In genomic region chr3:8713901-8714759, GRCh38 we compare ENCODE assay signal across 11 cellular contexts. TPM values are rescaled to one million over a fixed set of nuclear protein-coding genes. Genes with fewer than 3 reads are reported as not detected.
DNase-seq lines count a peak whose midpoint lies in the region; ATAC-seq and TF ChIP-seq lines count a peak whose summit lies in the region.
"Had no signal": no experiment of that assay in that cellular context is flagged by ENCODE, and none has a peak within 500 bp of the region (broad histone marks: within the 10 kb centered on the region; RNA-seq: fewer than 3 reads in every experiment).

No MANE protein-coding gene starts in this region.

- no peaks in the 10 kb centered on the region for H3F3A ChIP-seq in GM23338 (replicated peaks; ENCODE audit: low read depth)
- no peaks in the 10 kb centered on the region for H3F3A ChIP-seq in PC-3 (ENCODE audit: low read length, unreplicated experiment)

- TF ChIP-seq CTCF in GM23338 (conservative IDR thresholded peaks at IDR 0.05; ENCODE audit: low read depth in 2 of 2): peak; percentile 72 to 73
- peak; percentile 32; the same call in 1 of the 2 replicates for TF ChIP-seq CTCF in PC-3 (conservative IDR thresholded peaks at IDR 0.05; ENCODE audit: low read depth, low read length)

- H2AFZ ChIP-seq in GM23338: no peak overlapping the region
- no peak overlapping the region for H2AFZ ChIP-seq in PC-3 (ENCODE audit: low read length)

- H3K9ac ChIP-seq in PC-3 (ENCODE audit: low read length): no peak overlapping the region

- H3K4me1 ChIP-seq in GM23338 (ENCODE audit: insufficient read depth) (no peaks in the 10 kb centered on the region; the same call in 1 of the 2 replicates), PC-3 (ENCODE audit: insufficient read depth, low read length) (peaks cover 14% of the 10 kb centered on the region)

- POLR2A ChIA-PET in PC-3 (lab: Charles Lee; ENCODE audit: unreplicated experiment) (no interaction called here), T-cell (lab: Charles Lee) (no interaction called here)

- peak; percentile 37 for DNase-seq in GM03348 (ENCODE audit: low spot score)
- peak; percentile 80 for DNase-seq in GM23338 (ENCODE audit: low spot score)
- no peak for DNase-seq in PC-3
- peak; percentile 23 for DNase-seq in iris pigment epithelial cell (ENCODE audit: low read depth)
- no peak for DNase-seq in natural killer cell treated with Interleukin-12 subunit alpha and Interleukin-12 subunit beta and Interleukin-15 and Interleukin-18, amount 100 ng/mL, for 72 hours (ENCODE audit: low spot score)
- no peak for DNase-seq in T-cell
- DNase-seq: activated T-cell treated with anti-CD3 and anti-CD28 coated beads, Interleukin-2, amount 50 U/mL, for 72 hours; NCI-H446 had no signal

- CTCF ChIA-PET in PC-3 (lab: Charles Lee): interaction anchor here (0.6 kb wide), 1 partner anchor 27 kb away, joined by 3 read pairs; no protein-coding TSS in a partner anchor
- CTCF ChIA-PET in T-cell (lab: Charles Lee): no interaction called here

- no peak overlapping the region for H3K27ac Mint-ChIP-seq in GM23338
- H3K27ac Mint-ChIP-seq in natural killer cell treated with Interleukin-12 subunit alpha and Interleukin-12 subunit beta and Interleukin-15 and Interleukin-18, amount 100 ng/mL, for 72 hours: no peak overlapping the region
- H3K27ac Mint-ChIP-seq in T-cell: no peak overlapping the region
- H3K27ac Mint-ChIP-seq: activated T-cell treated with anti-CD3 and anti-CD28 coated beads, Interleukin-2, amount 50 U/mL, for 72 hours had no signal

- BruUV-seq in PC-3 (replicated peaks; lab: Mats Ljungman, UMichigan): no TSS peak

- H3K27me3 ChIP-seq in GM23338 (ENCODE audit: insufficient read depth) (peaks cover 66% of the 10 kb centered on the region), PC-3 (ENCODE audit: low read length) (no peaks in the 10 kb centered on the region)

- H3K9me3 Mint-ChIP-seq in GM23338: peaks cover 25% of the 10 kb centered on the region
- H3K9me3 Mint-ChIP-seq in natural killer cell treated with Interleukin-12 subunit alpha and Interleukin-12 subunit beta and Interleukin-15 and Interleukin-18, amount 100 ng/mL, for 72 hours: no peaks in the 10 kb centered on the region
- H3K9me3 Mint-ChIP-seq in T-cell: no peaks in the 10 kb centered on the region

- peaks cover 11% of the 10 kb centered on the region; the same call in 2 of the 3 replicates for H3K4me1 Mint-ChIP-seq in GM23338
- H3K4me1 Mint-ChIP-seq in natural killer cell treated with Interleukin-12 subunit alpha and Interleukin-12 subunit beta and Interleukin-15 and Interleukin-18, amount 100 ng/mL, for 72 hours (ENCODE audit: low read depth in 2 of 2): no peaks in the 10 kb centered on the region
- H3K4me1 Mint-ChIP-seq in T-cell: no peaks in the 10 kb centered on the region

- H3K4me3 ChIP-seq in GM23338 (no peak overlapping the region), PC-3 (ENCODE audit: low read length) (no peak overlapping the region)

- H3K36me3 Mint-ChIP-seq in GM23338 (ENCODE audit: low read depth): peaks cover 13% of the 10 kb centered on the region
- no peaks in the 10 kb centered on the region for H3K36me3 Mint-ChIP-seq in natural killer cell treated with Interleukin-12 subunit alpha and Interleukin-12 subunit beta and Interleukin-15 and Interleukin-18, amount 100 ng/mL, for 72 hours
- H3K36me3 Mint-ChIP-seq in T-cell: no peaks in the 10 kb centered on the region

- no peak overlapping the region for H3K4me2 ChIP-seq in GM23338
- no peak overlapping the region for H3K4me2 ChIP-seq in PC-3 (ENCODE audit: low read length)

- H3K27ac ChIP-seq in GM23338 (ENCODE audit: low read depth) (no peak overlapping the region), PC-3 (ENCODE audit: low read length) (no peak overlapping the region)

- H3K4me3 Mint-ChIP-seq in GM23338 (no peak overlapping the region), T-cell (no peak overlapping the region)
- no peak overlapping the region for H3K4me3 Mint-ChIP-seq in natural killer cell treated with Interleukin-12 subunit alpha and Interleukin-12 subunit beta and Interleukin-15 and Interleukin-18, amount 100 ng/mL, for 72 hours
- H3K4me3 Mint-ChIP-seq: activated T-cell treated with anti-CD3 and anti-CD28 coated beads, Interleukin-2, amount 50 U/mL, for 72 hours had no signal

- H3K27me3 Mint-ChIP-seq in GM23338 (ENCODE audit: insufficient read depth, low read depth, poor library complexity): peaks cover 83% of the 10 kb centered on the region
- H3K27me3 Mint-ChIP-seq in natural killer cell treated with Interleukin-12 subunit alpha and Interleukin-12 subunit beta and Interleukin-15 and Interleukin-18, amount 100 ng/mL, for 72 hours: no peaks in the 10 kb centered on the region
- peaks cover 0 to 2% of the 10 kb centered on the region in 2 donors for H3K27me3 Mint-ChIP-seq in T-cell

- H3K79me2 ChIP-seq in GM23338 (replicated peaks; ENCODE audit: insufficient read depth) (no peaks in the 10 kb centered on the region), PC-3 (ENCODE audit: low read length) (no peaks in the 10 kb centered on the region)

- no peaks in the 10 kb centered on the region for H3K9me2 ChIP-seq in GM23338 (ENCODE audit: insufficient read depth)
- H3K9me2 ChIP-seq in PC-3 (replicated peaks; ENCODE audit: low read length): no peaks in the 10 kb centered on the region

- no peaks in the 10 kb centered on the region; the same call in 1 of the 2 replicates for H4K20me1 ChIP-seq in GM23338 (replicated peaks; ENCODE audit: insufficient read depth)
- H4K20me1 ChIP-seq in PC-3 (ENCODE audit: low read length): no peaks in the 10 kb centered on the region

- intact Hi-C loops in PC-3 (cut with micrococcal nuclease): loop anchor here (2.0 kb wide), 1 partner anchor 27 kb away; no protein-coding TSS in a partner anchor

- H3K36me3 ChIP-seq in GM23338 (ENCODE audit: insufficient read depth) (no peaks in the 10 kb centered on the region), PC-3 (ENCODE audit: low read depth, low read length) (no peaks in the 10 kb centered on the region)

- H3K9me3 ChIP-seq in PC-3 (ENCODE audit: low read length): no peaks in the 10 kb centered on the region

- ATAC-seq in GM23338 (peak; percentile 93), PC-3 (no peak), T-cell (replicated peaks in 1 of 4) (no peak), HG03520 (IDR thresholded peaks at IDR 0.05; ENCODE audit: unreplicated experiment) (no peak), GM19035 (IDR thresholded peaks at IDR 0.05; ENCODE audit: unreplicated experiment) (no peak)
- ATAC-seq in natural killer cell treated with Interleukin-12 subunit alpha and Interleukin-12 subunit beta and Interleukin-15 and Interleukin-18, amount 100 ng/mL, for 72 hours: no peak
- ATAC-seq: activated T-cell treated with anti-CD3 and anti-CD28 coated beads, Interleukin-2, amount 50 U/mL, for 72 hours had no signal

RNA-seq across cellular contexts. Expression of gene CAV3, which starts 19.5 kb away (rescaled TPM):
- total RNA-seq in GM23338 (2014; rRNA removed; shearing (Covaris generic)): not detected in 2 replicates
- polyA plus RNA-seq in GM23338 (2016; fragmentation: Nextera tagmentation; extraction: Ambion mirVana): not detected in 2 replicates
- total RNA-seq in PC-3 (2014; rRNA removed): not detected in 2 replicates
- not detected for total RNA-seq in natural killer cell treated with Interleukin-12 subunit alpha and Interleukin-12 subunit beta and Interleukin-15 and Interleukin-18, amount 100 ng/mL, for 72 hours
- total RNA-seq in T-cell: not detected
- total RNA-seq: activated T-cell treated with anti-CD3 and anti-CD28 coated beads, Interleukin-2, amount 50 U/mL, for 72 hours; glomerular endothelial cell had no signal

RNA-seq across cellular contexts. Expression of gene OXTR, which starts 55.3 kb away (rescaled TPM):
- total RNA-seq in GM23338 (2014; rRNA removed; shearing (Covaris generic)): 7.8 and 9.3 TPM in 2 replicates
- polyA plus RNA-seq in GM23338 (2016; fragmentation: Nextera tagmentation; extraction: Ambion mirVana): 4.9 and 5.5 TPM in 2 replicates
- total RNA-seq in PC-3 (2014; rRNA removed): 21.5 and 23.1 TPM in 2 replicates
- total RNA-seq in natural killer cell treated with Interleukin-12 subunit alpha and Interleukin-12 subunit beta and Interleukin-15 and Interleukin-18, amount 100 ng/mL, for 72 hours: 1 to 10 TPM; 1.8 to 2.7 TPM
- under 1 TPM; 0.10 to 0.63 (median 0.18) TPM for total RNA-seq in T-cell

Comparison
In these comparisons a context has a peak if more than half of its experiments do, and no peak if none do; other contexts are left out.
1. DNase-seq: peak in GM03348 (single experiment), GM23338 (single experiment) and iris pigment epithelial cell (single experiment); none in PC-3 (single experiment), natural killer cell treated with Interleukin-12 subunit alpha and Interleukin-12 subunit beta and Interleukin-15 and Interleukin-18, amount 100 ng/mL, for 72 hours (single experiment) and T-cell (0 of 34).